ENCODE assay signal across 25 cellular contexts in the genomic region with DNA sequence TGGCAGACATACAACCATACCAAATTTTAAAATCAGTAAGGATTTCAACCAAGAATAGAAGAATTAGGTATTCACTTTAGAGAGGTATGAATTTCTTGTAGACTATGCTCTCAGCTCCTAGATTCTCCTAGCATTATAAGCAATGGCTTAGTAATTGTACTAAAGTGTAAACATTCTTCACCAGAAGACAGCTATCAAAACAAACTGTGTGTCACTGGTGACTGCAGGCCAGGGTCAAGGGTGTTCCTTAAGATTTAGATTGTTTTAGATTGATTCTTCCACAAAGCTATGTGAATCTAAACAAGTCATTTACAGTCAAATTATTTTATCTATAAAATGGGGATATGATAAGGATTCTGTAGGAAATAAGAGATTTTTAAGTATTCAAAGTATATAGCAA. TPM values are rescaled to one million over a fixed set of nuclear protein-coding genes. Genes with fewer than 3 reads are reported as not detected.
DNase-seq lines count a peak whose midpoint lies in the region; FAIRE-seq and TF ChIP-seq lines count a peak whose summit lies in the region.
"Had no signal": no experiment of that assay in that cellular context is flagged by ENCODE, and none has a peak within 500 bp of the region (broad histone marks: within the 10 kb centered on the region; RNA-seq: fewer than 3 reads in every experiment).

No MANE protein-coding gene starts in this region.

- H3K27ac ChIP-seq in HEK293 (ENCODE audit: extremely low read depth, low read depth, low read length) (no peak overlapping the region), astrocyte (ENCODE audit: low read depth, low read length) (no peak overlapping the region), substantia nigra (ENCODE audit: low read depth, low read length, poor library complexity, severe bottlenecking) (no peak overlapping the region)
- H3K27ac ChIP-seq: body of pancreas, left ventricle myocardium inferior, SJCRH30, suprapubic skin had no signal

- H3K27me3 Mint-ChIP-seq in astrocyte (ENCODE audit: low read depth, unreplicated experiment): no peaks in the 10 kb centered on the region
- H3K27me3 Mint-ChIP-seq: dendritic cell treated with granulocyte-macrophage colony-stimulating factor and Interleukin-4, amounts not matched to agents 40 ng/mL and 50 ng/mL, for 4 days had no signal

- peak; percentile 43 for DNase-seq in AG08395 (ENCODE audit: low spot score)
- DNase-seq in astrocyte (ENCODE audit: low read depth): peak; percentile 27
- peak; percentile 71 for DNase-seq in iris pigment epithelial cell (ENCODE audit: low read depth)
- DNase-seq in occipital lobe (lab: John Stamatoyannopoulos, UW): no peak
- DNase-seq in medulla oblongata (ENCODE audit: extremely low spot score): no peak
- no peak for DNase-seq in substantia nigra (lab: John Stamatoyannopoulos, UW)
- no peak for DNase-seq in NCI-H1092 treated with DMSO at 0.1 percent for 48 hours (lab: John Stamatoyannopoulos, UW)
- DNase-seq: activated CD4-positive, CD25-positive, alpha-beta regulatory T cell; activated naive CD4-positive, alpha-beta T cell treated with anti-CD3 and anti-CD28 coated beads, Interleukin-2, amount 50 U/mL, for 16 hours; activated T-cell treated with anti-CD3 and anti-CD28 coated beads, Interleukin-2, amount 50 U/mL, for 72 hours; body of pancreas; left ventricle myocardium inferior; mucosa of descending colon; NCI-H146; NCI-H2171 treated with DMSO at 0.1 percent for 48 hours; NCI-H748 treated with DMSO at 0.1 percent for 48 hours; OCI-M1; SJCRH30; stimulated activated CD4-positive, alpha-beta T cell treated with anti-CD3 and anti-CD28 coated beads, Interleukin-12 subunit alpha, Interleukin-12 subunit beta, amount 100 ng/mL, for 4 hours; T-helper 2 cell had no signal

- no peaks in the 10 kb centered on the region for H3K79me2 ChIP-seq in astrocyte (ENCODE audit: insufficient read depth, low read length)

- H3K4me3 ChIP-seq in HEK293 (ENCODE audit: low read depth, low read length): no peak overlapping the region
- no peak overlapping the region for H3K4me3 ChIP-seq in astrocyte (ENCODE audit: insufficient read depth, low read depth, low read length)
- H3K4me3 ChIP-seq: body of pancreas, left ventricle myocardium inferior, mucosa of descending colon, SJCRH30, suprapubic skin had no signal

- peaks cover 6% of the 10 kb centered on the region for H3K36me3 Mint-ChIP-seq in astrocyte (ENCODE audit: low read depth, unreplicated experiment)

- peaks cover 10% of the 10 kb centered on the region for H3K4me1 ChIP-seq in HEK293 (ENCODE audit: control insufficient read depth, insufficient read depth, low read length)
- H3K4me1 ChIP-seq in astrocyte (ENCODE audit: insufficient read depth, low read length): peaks cover 5% of the 10 kb centered on the region
- H3K4me1 ChIP-seq: body of pancreas, SJCRH30, suprapubic skin had no signal

- no peak overlapping the region for H3K27ac Mint-ChIP-seq in astrocyte (ENCODE audit: unreplicated experiment)
- H3K27ac Mint-ChIP-seq: dendritic cell treated with granulocyte-macrophage colony-stimulating factor and Interleukin-4, amounts not matched to agents 40 ng/mL and 50 ng/mL, for 4 days had no signal

- no peaks in the 10 kb centered on the region for H3K27me3 ChIP-seq in astrocyte (ENCODE audit: insufficient read depth, low read length)
- H3K27me3 ChIP-seq: body of pancreas, SJCRH30, suprapubic skin had no signal

- H4K20me1 ChIP-seq in astrocyte (ENCODE audit: insufficient read depth, low read length): peaks cover 21% of the 10 kb centered on the region

- peaks cover 14 to 74% of the 10 kb centered on the region in 2 experiments for H3K36me3 ChIP-seq in HEK293 (ENCODE audit: control insufficient read depth in 2 of 2, insufficient read depth in 1 of 2, low read length in 2 of 2)
- peaks cover 32% of the 10 kb centered on the region for H3K36me3 ChIP-seq in astrocyte (ENCODE audit: insufficient read depth, low read length)

- POLR2A ChIA-PET in HEK293 (lab: Yijun Ruan, JAX): interaction anchor here (0.8 kb wide), 1 partner anchor 11 kb away, joined by 3 read pairs; no protein-coding TSS in a partner anchor

- no peak overlapping the region for H3K4me3 Mint-ChIP-seq in astrocyte (ENCODE audit: unreplicated experiment)
- H3K4me3 Mint-ChIP-seq: activated T-cell treated with anti-CD3 and anti-CD28 coated beads, Interleukin-2, amount 50 U/mL, for 72 hours; dendritic cell treated with granulocyte-macrophage colony-stimulating factor and Interleukin-4, amounts not matched to agents 40 ng/mL and 50 ng/mL, for 4 days had no signal

- CTCF ChIA-PET in HEK293 (lab: Yijun Ruan, JAX): interaction anchor here (0.7 to 1.1 kb wide), 2 partner anchors 19 to 174 kb away, joined by 3 to 4 read pairs; no protein-coding TSS in a partner anchor

- H2AFZ ChIP-seq in astrocyte (ENCODE audit: low read depth, low read length): no peak overlapping the region

- FAIRE-seq in astrocyte (lab: Jason Lieb, UNC): no peak

- H3K9ac ChIP-seq in astrocyte (ENCODE audit: low read length): no peak overlapping the region

- H3K9me3 ChIP-seq in HEK293 (ENCODE audit: control insufficient read depth, insufficient read depth, low read depth, low read length): no peaks in the 10 kb centered on the region
- no peaks in the 10 kb centered on the region for H3K9me3 ChIP-seq in astrocyte (ENCODE audit: insufficient read depth, low read depth, low read length)
- H3K9me3 ChIP-seq: body of pancreas, left ventricle myocardium inferior, mucosa of descending colon, SJCRH30, suprapubic skin had no signal

- peaks cover 2% of the 10 kb centered on the region for H3K4me1 Mint-ChIP-seq in astrocyte (ENCODE audit: low read depth, unreplicated experiment)

- H3K4me2 ChIP-seq in astrocyte (ENCODE audit: low read length): peak overlapping the region; percentile 25

- TF ChIP-seq CTCF in HEK293 (tag by site-specific recombination; IDR thresholded peaks at IDR 0.05) (no peak), astrocyte (IDR thresholded peaks at IDR 0.05; ENCODE audit: insufficient read depth, low read depth, low read length) (no peak)

- no peaks in the 10 kb centered on the region for H3K9me3 Mint-ChIP-seq in astrocyte (ENCODE audit: unreplicated experiment)
- H3K9me3 Mint-ChIP-seq: activated T-cell treated with anti-CD3 and anti-CD28 coated beads, Interleukin-2, amount 50 U/mL, for 72 hours; dendritic cell treated with granulocyte-macrophage colony-stimulating factor and Interleukin-4, amounts not matched to agents 40 ng/mL and 50 ng/mL, for 4 days had no signal

TF ChIP-seq in HEK293, 187 proteins besides CTCF, POLR2A, EP300 and RAD21:
- TF ChIP-seq, protein P1, sequence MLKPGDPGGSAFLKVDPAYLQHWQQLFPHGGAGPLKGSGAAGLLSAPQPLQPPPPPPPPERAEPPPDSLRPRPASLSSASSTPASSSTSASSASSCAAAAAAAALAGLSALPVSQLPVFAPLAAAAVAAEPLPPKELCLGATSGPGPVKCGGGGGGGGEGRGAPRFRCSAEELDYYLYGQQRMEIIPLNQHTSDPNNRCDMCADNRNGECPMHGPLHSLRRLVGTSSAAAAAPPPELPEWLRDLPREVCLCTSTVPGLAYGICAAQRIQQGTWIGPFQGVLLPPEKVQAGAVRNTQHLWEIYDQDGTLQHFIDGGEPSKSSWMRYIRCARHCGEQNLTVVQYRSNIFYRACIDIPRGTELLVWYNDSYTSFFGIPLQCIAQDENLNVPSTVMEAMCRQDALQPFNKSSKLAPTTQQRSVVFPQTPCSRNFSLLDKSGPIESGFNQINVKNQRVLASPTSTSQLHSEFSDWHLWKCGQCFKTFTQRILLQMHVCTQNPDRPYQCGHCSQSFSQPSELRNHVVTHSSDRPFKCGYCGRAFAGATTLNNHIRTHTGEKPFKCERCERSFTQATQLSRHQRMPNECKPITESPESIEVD (tag by site-specific recombination; IDR thresholded peaks at IDR 0.05): peak; percentile 57
- TF ChIP-seq ZNF701 (tag by site-specific recombination; IDR thresholded peaks at IDR 0.05): no peak

RNA-seq across cellular contexts. Expression of gene GP5, which starts 23.1 kb away (rescaled TPM):
- total RNA-seq in astrocyte (0.10 TPM in 1 of 2 replicates, not detected in the other), occipital lobe (not detected)
- total RNA-seq: body of pancreas, Daoy, left ventricle myocardium inferior, SJCRH30 had no signal

RNA-seq across cellular contexts. Expression of gene LRRC15, which starts 52.6 kb away (rescaled TPM):
- 1.3 and 1.4 TPM in 2 replicates for total RNA-seq in astrocyte
- total RNA-seq in occipital lobe: not detected
- total RNA-seq: activated CD8-positive, alpha-beta memory T cell treated with anti-CD3 and anti-CD28 coated beads for 36 hours; activated T-cell treated with anti-CD3 and anti-CD28 coated beads, Interleukin-2, amount 50 U/mL, for 72 hours had no signal

Comparison
In these comparisons a context has a peak if more than half of its experiments do, and no peak if none do; other contexts are left out.
1. DNase-seq: peak in AG08395 (single experiment), astrocyte (single experiment) and iris pigment epithelial cell (single experiment); none in occipital lobe (single experiment), medulla oblongata (single experiment), substantia nigra (0 of 49) and NCI-H1092 treated with DMSO at 0.1 percent for 48 hours (single experiment).